ENCODE assay signal across 12 cellular contexts in the genomic region with DNA sequence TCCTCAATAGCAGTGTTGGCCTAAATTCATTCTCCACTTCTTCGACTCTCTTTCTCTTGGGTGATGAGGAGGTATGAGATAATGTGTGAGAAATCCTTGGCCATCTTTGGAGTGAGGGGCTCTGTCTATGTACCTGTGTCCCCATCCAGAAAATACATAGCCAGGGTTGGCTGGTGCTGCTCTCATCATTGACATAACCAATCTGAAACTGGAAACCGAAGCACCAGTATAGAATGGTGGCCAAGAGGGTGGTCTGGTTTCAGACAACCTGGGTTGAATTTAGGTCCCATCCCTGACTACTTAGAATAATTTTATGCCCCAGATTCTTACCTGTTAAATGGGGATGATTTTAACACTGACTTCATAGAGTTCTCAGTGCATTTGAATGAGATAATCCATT.
DNase-seq lines count a peak whose midpoint lies in the region; ATAC-seq and TF ChIP-seq lines count a peak whose summit lies in the region.
"Had no signal": no experiment of that assay in that cellular context is flagged by ENCODE, and none has a peak within 500 bp of the region (broad histone marks: within the 10 kb centered on the region; RNA-seq: fewer than 3 reads in every experiment).

No MANE protein-coding gene starts in this region.

- H3K27me3 ChIP-seq in dorsolateral prefrontal cortex (no peaks in the 10 kb centered on the region), spleen (replicated peaks in 1 of 7) (no peaks in the 10 kb centered on the region)

- ATAC-seq in T-cell (replicated peaks in 1 of 4) (no peak), HG02798 (IDR thresholded peaks at IDR 0.05; ENCODE audit: poor library complexity, unreplicated experiment) (no peak)

- POLR2A ChIA-PET in T-cell (lab: Charles Lee) = interaction anchor here in 1 of 2 donors (0.6 kb wide), 1 partner anchor 1216 kb away, joined by 4 read pairs; no protein-coding TSS in a partner anchor

- H3K4me1 Mint-ChIP-seq in activated naive CD4-positive, alpha-beta T cell treated with anti-CD3 and anti-CD28 coated beads, Interleukin-2, amount 10 ng/mL, durations not matched to agents 7 days and 5 days = peaks cover 49% of the 10 kb centered on the region
- H3K4me1 Mint-ChIP-seq in T-cell = peaks cover 49 to 89% (median 74%) of the 10 kb centered on the region in 3 donors
- H3K4me1 Mint-ChIP-seq: memory B cell had no signal

- H3K4me3 ChIP-seq in dorsolateral prefrontal cortex (no peak overlapping the region), spleen (no peak overlapping the region)

- peaks cover 1% of the 10 kb centered on the region for H3K36me3 Mint-ChIP-seq in activated naive CD4-positive, alpha-beta T cell treated with anti-CD3 and anti-CD28 coated beads, Interleukin-2, amount 10 ng/mL, durations not matched to agents 7 days and 5 days
- H3K36me3 Mint-ChIP-seq in T-cell = peaks cover 13% of the 10 kb centered on the region

- peak overlapping the region; percentile 86 for H3K27ac Mint-ChIP-seq in activated naive CD4-positive, alpha-beta T cell treated with anti-CD3 and anti-CD28 coated beads, Interleukin-2, amount 10 ng/mL, durations not matched to agents 7 days and 5 days
- H3K27ac Mint-ChIP-seq in T-cell = peak overlapping the region; percentile 95 to 97
- H3K27ac Mint-ChIP-seq: memory B cell had no signal

- intact Hi-C loops in dorsolateral prefrontal cortex (cut with DNase I) (no loop called here), spleen (cut with DNase I; ENCODE audit: low total_unique reads) (no loop called here)

- no peak overlapping the region for H3K4me3 Mint-ChIP-seq in activated naive CD4-positive, alpha-beta T cell treated with anti-CD3 and anti-CD28 coated beads, Interleukin-2, amount 10 ng/mL, durations not matched to agents 7 days and 5 days
- H3K4me3 Mint-ChIP-seq in T-cell = peak overlapping the region in 1 of 3 donors; percentile 39
- H3K4me3 Mint-ChIP-seq: memory B cell had no signal

- no peaks in the 10 kb centered on the region for H3K36me3 ChIP-seq in spleen

- no peaks in the 10 kb centered on the region for H3K9me3 ChIP-seq in spleen

- no peak for DNase-seq in activated naive CD4-positive, alpha-beta T cell treated with anti-CD3 and anti-CD28 coated beads, Interleukin-2, amount 10 ng/mL, durations not matched to agents 7 days and 5 days
- no peak for DNase-seq in activated naive CD4-positive, alpha-beta T cell treated with Interleukin-2 at 50 U/mL for 16 hours
- no peak for DNase-seq in T-cell
- DNase-seq in dorsolateral prefrontal cortex = no peak
- DNase-seq in spleen = no peak
- DNase-seq in DMS79 treated with DMSO at 0.1 percent for 48 hours (lab: John Stamatoyannopoulos, UW) = no peak
- DNase-seq in GM19240 (ENCODE audit: insufficient read length, low spot score) = no peak
- DNase-seq: DMS53, NCI-H187, NCI-H524 had no signal

- H3K27ac ChIP-seq in dorsolateral prefrontal cortex = peak overlapping the region in 42 of 59 donors; percentile 1 to 84 (median 58)
- H3K27ac ChIP-seq in spleen = peak overlapping the region in 6 of 8 donors; percentile 15 to 73 (median 56)

- WGBS in spleen, 5 donors = 88 to 98% (median 93%) methylated on average over 2 of the region's 2 CpGs

- H3K9me3 Mint-ChIP-seq in activated naive CD4-positive, alpha-beta T cell treated with anti-CD3 and anti-CD28 coated beads, Interleukin-2, amount 10 ng/mL, durations not matched to agents 7 days and 5 days = no peaks in the 10 kb centered on the region
- no peaks in the 10 kb centered on the region for H3K9me3 Mint-ChIP-seq in T-cell
- H3K9me3 Mint-ChIP-seq: memory B cell had no signal

- TF ChIP-seq CTCF in dorsolateral prefrontal cortex (IDR thresholded peaks at IDR 0.05 in 54 of 56, conservative IDR thresholded peaks at IDR 0.05 in 2 of 56; ENCODE audit: low read depth in 1 of 56, partially characterized antibody in 56 of 56) (no peak), spleen (IDR thresholded peaks at IDR 0.05 in 8 of 11, conservative IDR thresholded peaks at IDR 0.05 in 3 of 11) (no peak)

- H3K27me3 Mint-ChIP-seq in activated naive CD4-positive, alpha-beta T cell treated with anti-CD3 and anti-CD28 coated beads, Interleukin-2, amount 10 ng/mL, durations not matched to agents 7 days and 5 days = no peaks in the 10 kb centered on the region
- H3K27me3 Mint-ChIP-seq in T-cell = no peaks in the 10 kb centered on the region
- H3K27me3 Mint-ChIP-seq: memory B cell had no signal

- CTCF ChIA-PET in activated naive CD4-positive, alpha-beta T cell treated with anti-CD3 and anti-CD28 coated beads, Interleukin-2, amount 10 ng/mL, durations not matched to agents 7 days and 5 days (lab: Charles Lee) = no interaction called here
- CTCF ChIA-PET in T-cell (lab: Charles Lee) = interaction anchor here (0.6 to 1.3 kb wide), 5 partner anchors 8 to 868 kb away, joined by 3 to 6 read pairs (median 4); no protein-coding TSS in a partner anchor

- TF ChIP-seq POLR2A in spleen (IDR thresholded peaks at IDR 0.05) = no peak

- H3K4me1 ChIP-seq in spleen = peaks cover 20 to 98% (median 54%) of the 10 kb centered on the region in 6 donors
